Comparison of ENCODE assay signal across 8 cellular contexts in genomic region chr6:30483677-30484279, GRCh38. TPM values are rescaled to one million over a fixed set of nuclear protein-coding genes. Genes with fewer than 3 reads are reported as not detected.
DNase-seq lines count a peak whose midpoint lies in the region; ATAC-seq and TF ChIP-seq lines count a peak whose summit lies in the region.

No MANE protein-coding gene starts in this region.

- TF ChIP-seq CTCF in GM12865 (IDR thresholded peaks at IDR 0.05; ENCODE audit: insufficient read depth, low read depth, low read length, missing control alignments): peak; percentile 47
- TF ChIP-seq CTCF in cardiac fibroblast (IDR thresholded peaks at IDR 0.05; ENCODE audit: low read depth, low read length): peak; percentile 49

- DNase-seq in AG08396 (ENCODE audit: low spot score) (peak; percentile 65), GM12865 (ENCODE audit: low read depth) (peak; percentile 79), NCI-H82 treated with DMSO at 0.1 percent for 48 hours (lab: John Stamatoyannopoulos, UW; ENCODE audit: unreplicated experiment) (peak; percentile 48), cardiac fibroblast (ENCODE audit: low read depth in 2 of 2) (peak; percentile 85 to 88), lung microvascular endothelial cell (ENCODE audit: low read depth in 2 of 2) (peak; percentile 83 to 88)

- no peak for ATAC-seq in HG03571 (IDR thresholded peaks at IDR 0.05; ENCODE audit: unreplicated experiment)
- ATAC-seq in HG02571 (IDR thresholded peaks at IDR 0.05; ENCODE audit: unreplicated experiment): no peak
- no peak for ATAC-seq in GM21381 (IDR thresholded peaks at IDR 0.05; ENCODE audit: unreplicated experiment)

- H3K4me3 ChIP-seq in GM12865 (ENCODE audit: low read depth, low read length) (no peak overlapping the region), cardiac fibroblast (replicated peaks in 1 of 2; ENCODE audit: low read depth in 2 of 2, low read length in 2 of 2) (no peak overlapping the region)

RNA-seq across cellular contexts. Expression of gene HLA-E, which starts 5.5 kb away (rescaled TPM):
- total RNA-seq in lung microvascular endothelial cell: 440 and 959 TPM in 2 replicates
